Comparison of ENCODE assay signal across 1 cellular context in genomic region chr12:48880647-48881046, GRCh38.
TF ChIP-seq lines count a peak whose summit lies in the region.

No MANE protein-coding gene starts in this region.

TF ChIP-seq in A549, 52 proteins besides CTCF, POLR2A, EP300 and RAD21:
- no peak for TF ChIP-seq BCL3 (IDR thresholded peaks at IDR 0.05)
- TF ChIP-seq HOXA7 (CRISPR knock-in tag; IDR thresholded peaks at IDR 0.05), result no peak
- no peak for TF ChIP-seq HES2 (IDR thresholded peaks at IDR 0.05)
- no peak for TF ChIP-seq REST (IDR thresholded peaks at IDR 0.05)
- no peak for TF ChIP-seq NFE2L2 (conservative IDR thresholded peaks at IDR 0.05; ENCODE audit: low read length)
- TF ChIP-seq PBX3 (IDR thresholded peaks at IDR 0.05), result no peak
- no peak for TF ChIP-seq USF2 (IDR thresholded peaks at IDR 0.05)
- no peak for TF ChIP-seq SREBF2 (IDR thresholded peaks at IDR 0.05)
- TF ChIP-seq MYC (IDR thresholded peaks at IDR 0.05; ENCODE audit: borderline replicate concordance, low read length), result no peak
- no peak; the same call in 1 of the 2 replicates for TF ChIP-seq HOXB13 (CRISPR knock-in tag; IDR thresholded peaks at IDR 0.05; ENCODE audit: low read depth)
- peak; percentile 94 for TF ChIP-seq HEYL (CRISPR knock-in tag; IDR thresholded peaks at IDR 0.05)
- TF ChIP-seq TFCP2L1 (CRISPR knock-in tag; IDR thresholded peaks at IDR 0.05), result no peak
- no peak for TF ChIP-seq ELK1 (IDR thresholded peaks at IDR 0.05; ENCODE audit: low read depth, low read length)
- TF ChIP-seq ZSCAN20 (CRISPR knock-in tag; IDR thresholded peaks at IDR 0.05), result peak; percentile 86; the same call in 1 of the 2 replicates
- no peak for TF ChIP-seq CEBPB (IDR thresholded peaks at IDR 0.05)
- TF ChIP-seq ATOH8 (CRISPR knock-in tag; IDR thresholded peaks at IDR 0.05; ENCODE audit: low read depth), result peak; percentile 46; the same call in 1 of the 2 replicates
- no peak for TF ChIP-seq MAX (IDR thresholded peaks at IDR 0.05)
- TF ChIP-seq JUN (IDR thresholded peaks at IDR 0.05), result no peak
- TF ChIP-seq ZNF302 (CRISPR knock-in tag; IDR thresholded peaks at IDR 0.05), result no peak
- TF ChIP-seq TP53 (CRISPR knock-in tag; IDR thresholded peaks at IDR 0.05), result no peak
- TF ChIP-seq FOSL2 (IDR thresholded peaks at IDR 0.05), result no peak
- TF ChIP-seq FOSL2 (CRISPR knock-in tag; IDR thresholded peaks at IDR 0.05), result 0 out of 2 replicates have a peak, but pooled peaks have one; percentile 4
- TF ChIP-seq HOXB5 (CRISPR knock-in tag; IDR thresholded peaks at IDR 0.05), result no peak
- TF ChIP-seq EHMT2 (IDR thresholded peaks at IDR 0.05; ENCODE audit: low read depth), result no peak
- TF ChIP-seq SMC3 (IDR thresholded peaks at IDR 0.05), result no peak
- TF ChIP-seq EHF (CRISPR knock-in tag; IDR thresholded peaks at IDR 0.05), result no peak
- TF ChIP-seq GATA3 (IDR thresholded peaks at IDR 0.05; ENCODE audit: borderline replicate concordance), result no peak
